10 cellular contexts compared by ENCODE assay signal in genomic region chr21:43733529-43734071, GRCh38. TPM values are rescaled to one million over a fixed set of nuclear protein-coding genes. Genes with fewer than 3 reads are reported as not detected.
DNase-seq lines count a peak whose midpoint lies in the region; ATAC-seq and TF ChIP-seq lines count a peak whose summit lies in the region.
"Had no signal": no experiment of that assay in that cellular context is flagged by ENCODE, and none has a peak within 500 bp of the region (broad histone marks: within the 10 kb centered on the region; RNA-seq: fewer than 3 reads in every experiment).

No MANE protein-coding gene starts in this region.

- ATAC-seq in GM18868 (IDR thresholded peaks at IDR 0.05; ENCODE audit: unreplicated experiment) = no peak

- H3K36me3 ChIP-seq in BJ (ENCODE audit: control insufficient read depth, insufficient read depth, low read length) = peaks cover 10% of the 10 kb centered on the region

- CTCF ChIA-PET in BJ (lab: Yijun Ruan, JAX) = no interaction called here

- H3K27ac ChIP-seq in dorsolateral prefrontal cortex = peak overlapping the region in 57 of 59 donors; percentile 29 to 99 (median 84)

- POLR2A ChIA-PET in BJ (lab: Charles Lee) = no interaction called here

- H3K27me3 ChIP-seq in BJ (ENCODE audit: control insufficient read depth, insufficient read depth, low read length) (no peaks in the 10 kb centered on the region), dorsolateral prefrontal cortex (no peaks in the 10 kb centered on the region)

- intact Hi-C loops in dorsolateral prefrontal cortex (cut with DNase I) = loop anchor here in 1 of 2 donors (5.0 kb wide), 1 partner anchor 44 kb away; the partner anchor contains the start of gene CSTB

- peak; percentile 19 for DNase-seq in BJ (ENCODE audit: low read depth)
- peak; percentile 63 for DNase-seq in NCI-H226
- peak in 4 of 10 donors; percentile 56 to 80 (median 66) for DNase-seq in dorsolateral prefrontal cortex
- peak; percentile 63 for DNase-seq in occipital lobe (lab: John Stamatoyannopoulos, UW)
- DNase-seq in activated gamma-delta T cell (lab: John Stamatoyannopoulos, UW) = no peak
- no peak for DNase-seq in central memory CD4-positive, alpha-beta T cell
- DNase-seq in stimulated activated naive CD4-positive, alpha-beta T cell treated with Interleukin-2 at 50 U/mL for 16 hours (lab: John Stamatoyannopoulos, UW) = no peak
- DNase-seq: immature natural killer cell, NCI-H345 had no signal

- TF ChIP-seq CTCF in BJ (IDR thresholded peaks at IDR 0.05; ENCODE audit: insufficient read depth, low read depth, low read length) (no peak), dorsolateral prefrontal cortex (IDR thresholded peaks at IDR 0.05 in 54 of 56, conservative IDR thresholded peaks at IDR 0.05 in 2 of 56; ENCODE audit: low read depth in 1 of 56, partially characterized antibody in 56 of 56) (no peak)

- H3K4me3 ChIP-seq in BJ (ENCODE audit: low read depth, low read length) = no peak overlapping the region
- H3K4me3 ChIP-seq in dorsolateral prefrontal cortex = peak overlapping the region in 28 of 59 donors; percentile 1 to 44 (median 22)

RNA-seq across cellular contexts. Expression of gene PDXK, which starts 14.7 kb away (rescaled TPM):
- polyA plus RNA-seq in BJ (2011; rRNA removed) = 143 and 192 TPM in 2 replicates
- 89.0 and 115 TPM in 2 replicates for polyA minus RNA-seq in BJ (2011; rRNA and poly(A)+ RNA removed)
- total RNA-seq in dorsolateral prefrontal cortex = 100 to 1,000 TPM; 169 to 469 (median 338) TPM
- total RNA-seq in occipital lobe = 31.4 TPM

RNA-seq across cellular contexts. Expression of gene CSTB, which starts 42.5 kb away (rescaled TPM):
- polyA plus RNA-seq in BJ (2011; rRNA removed) = 58.2 and 66.5 TPM in 2 replicates
- 14.7 and 17.3 TPM in 2 replicates for polyA minus RNA-seq in BJ (2011; rRNA and poly(A)+ RNA removed)
- total RNA-seq in dorsolateral prefrontal cortex = 10 to 100 TPM; 21.2 to 46.5 (median 30.9) TPM
- 7.5 TPM for total RNA-seq in occipital lobe

RNA-seq across cellular contexts. Expression of gene RRP1, which starts 55.8 kb away (rescaled TPM):
- 7.3 and 14.4 TPM in 2 replicates for polyA plus RNA-seq in BJ (2011; rRNA removed)
- 4.0 and 5.5 TPM in 2 replicates for polyA minus RNA-seq in BJ (2011; rRNA and poly(A)+ RNA removed)
- total RNA-seq in dorsolateral prefrontal cortex = 10 to 100 TPM; 22.5 to 48.3 (median 31.5) TPM
- 14.0 TPM for total RNA-seq in occipital lobe

Comparison
In these comparisons a context has a peak if more than half of its experiments do, and no peak if none do; other contexts are left out.
1. DNase-seq: peak in BJ (single experiment), NCI-H226 (single experiment) and occipital lobe (single experiment); none in activated gamma-delta T cell (single experiment), central memory CD4-positive, alpha-beta T cell (single experiment) and stimulated activated naive CD4-positive, alpha-beta T cell treated with Interleukin-2 at 50 U/mL for 16 hours (single experiment).